In genomic region chr11:10575999-10576398, GRCh38 we compare ENCODE assay signal across 18 cellular contexts. TPM values are rescaled to one million over a fixed set of nuclear protein-coding genes. Genes with fewer than 3 reads are reported as not detected.
DNase-seq lines count a peak whose midpoint lies in the region; ATAC-seq and TF ChIP-seq lines count a peak whose summit lies in the region.
"Had no signal": no experiment of that assay in that cellular context is flagged by ENCODE, and none has a peak within 500 bp of the region (broad histone marks: within the 10 kb centered on the region; RNA-seq: fewer than 3 reads in every experiment).

No MANE protein-coding gene starts in this region.

- intact Hi-C loops in Right ventricle myocardium superior (cut with DNase I) (no loop called here), cardiac septum (cut with DNase I) (no loop called here), ascending aorta (cut with DNase I) (no loop called here), psoas muscle (cut with DNase I) (no loop called here)

- H3K27ac ChIP-seq in ascending aorta (peak overlapping the region; percentile 78 to 94), psoas muscle (no peak overlapping the region)
- H3K27ac ChIP-seq: BLaER1 had no signal

- ATAC-seq in Right ventricle myocardium superior (ENCODE audit: poor library complexity) (peak; percentile 14), psoas muscle (peak; percentile 28 to 75 (median 70)), HG02588 (IDR thresholded peaks at IDR 0.05; ENCODE audit: unreplicated experiment) (no peak)
- ATAC-seq: HCT116 had no signal

- H3K4me3 ChIP-seq in ascending aorta (no peak overlapping the region), psoas muscle (no peak overlapping the region)
- H3K4me3 ChIP-seq: BLaER1 had no signal

- TF ChIP-seq CTCF in ascending aorta (IDR thresholded peaks at IDR 0.05) (no peak), psoas muscle (IDR thresholded peaks at IDR 0.05) (no peak)

- H3K36me3 ChIP-seq in ascending aorta (peaks cover 57 to 81% of the 10 kb centered on the region in 2 donors), psoas muscle (ENCODE audit: insufficient read depth in 1 of 2, low read depth in 1 of 2) (no peaks in the 10 kb centered on the region)
- H3K36me3 ChIP-seq: BLaER1 had no signal

- H3K27me3 ChIP-seq in ascending aorta (no peaks in the 10 kb centered on the region), psoas muscle (ENCODE audit: insufficient read depth in 3 of 3, low read length in 2 of 3) (no peaks in the 10 kb centered on the region)
- H3K27me3 ChIP-seq: BLaER1 had no signal

- H3K9me3 ChIP-seq in ascending aorta (no peaks in the 10 kb centered on the region), psoas muscle (no peaks in the 10 kb centered on the region)
- H3K9me3 ChIP-seq: BLaER1 had no signal

- DNase-seq in Right ventricle myocardium superior, result no peak
- no peak for DNase-seq in cardiac septum (ENCODE audit: low spot score)
- no peak for DNase-seq in ascending aorta (ENCODE audit: low spot score in 2 of 2)
- DNase-seq in psoas muscle, result no peak
- no peak for DNase-seq in medulla oblongata (ENCODE audit: extremely low spot score)
- no peak for DNase-seq in SW 1271 (lab: John Stamatoyannopoulos, UW)
- DNase-seq: 8988T; CD4-positive, alpha-beta memory T cell; DMS153; DMS79; GDM1; GOT3; H7; HFFc6 had no signal

- 51 to 86% (median 53%) methylated on average over 4 of the region's 4 CpGs for WGBS in psoas muscle, 3 donors

- peaks cover 8 to 21% of the 10 kb centered on the region in 2 donors for H3K4me1 ChIP-seq in ascending aorta
- peaks cover 27% of the 10 kb centered on the region for H3K4me1 ChIP-seq in psoas muscle

RNA-seq across cellular contexts. Expression of gene LYVE1, which starts 7.5 kb away (rescaled TPM):
- 77.2 TPM for total RNA-seq in Right ventricle myocardium superior
- total RNA-seq in cardiac septum, result 15.2 TPM
- 66.3 TPM for total RNA-seq in ascending aorta
- 10 to 100 TPM; 17.4 to 37.0 (median 32.8) TPM for total RNA-seq in psoas muscle
- 10 to 100 TPM in 1 of 3 donors, 1 to 10 TPM in 2; 5.2 to 12.9 (median 5.7) TPM for polyA plus RNA-seq in psoas muscle
- total RNA-seq: CD4-positive, alpha-beta memory T cell; Daoy had no signal
- polyA plus RNA-seq: CD4-positive, alpha-beta memory T cell had no signal

RNA-seq across cellular contexts. Expression of gene RNF141, which starts 35.0 kb away (rescaled TPM):
- 41.4 TPM for total RNA-seq in Right ventricle myocardium superior
- 36.8 TPM for total RNA-seq in cardiac septum
- total RNA-seq in ascending aorta, result 10.9 TPM
- total RNA-seq in psoas muscle, result 10 to 100 TPM; 16.6 to 42.2 (median 36.1) TPM
- 10 to 100 TPM in 2 of 3 donors, 1 to 10 TPM in 1; 5.0 to 13.7 (median 11.7) TPM for polyA plus RNA-seq in psoas muscle
